13 cellular contexts compared by ENCODE assay signal in the genomic region with DNA sequence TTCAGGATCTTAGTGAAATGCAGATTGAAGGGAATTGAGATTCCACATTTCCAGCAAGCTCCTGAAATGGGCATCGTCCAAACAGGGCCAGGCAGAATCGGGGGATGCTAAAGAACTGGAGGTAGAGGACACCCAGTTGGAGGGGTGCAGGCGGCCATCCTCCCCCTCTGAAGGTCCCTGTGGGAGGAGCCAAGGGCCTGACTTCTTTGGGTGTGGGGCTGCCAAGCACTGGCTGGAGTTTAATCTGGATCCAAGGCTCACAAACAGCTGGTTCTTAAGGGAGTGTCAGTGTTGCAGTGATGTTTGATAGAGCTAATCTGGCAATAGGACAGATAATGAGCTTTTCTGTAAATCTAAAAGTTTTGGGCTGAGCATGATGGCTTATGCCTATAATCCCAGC. TPM values are rescaled to one million over a fixed set of nuclear protein-coding genes. Genes with fewer than 3 reads are reported as not detected.
DNase-seq lines count a peak whose midpoint lies in the region; ATAC-seq, FAIRE-seq and TF ChIP-seq lines count a peak whose summit lies in the region.
"Had no signal": no experiment of that assay in that cellular context is flagged by ENCODE, and none has a peak within 500 bp of the region (broad histone marks: within the 10 kb centered on the region; RNA-seq: fewer than 3 reads in every experiment).

No MANE protein-coding gene starts in this region.

- H3K4me3 ChIP-seq in OCI-LY7 (ENCODE audit: low read depth, low read length, poor library complexity, severe bottlenecking) (no peak overlapping the region), GM12878 (no peak overlapping the region), left lung (no peak overlapping the region), subcutaneous abdominal adipose tissue (ENCODE audit: low read depth in 1 of 5, low read length in 5 of 5) (peak overlapping the region in 1 of 5 donors; percentile 5)

- CTCF ChIA-PET in OCI-LY7 (lab: Charles Lee; ENCODE audit: unreplicated experiment): interaction anchor here (0.8 kb wide), 1 partner anchor 10 kb away, joined by 4 read pairs; no protein-coding TSS in a partner anchor
- CTCF ChIA-PET in GM12878 (lab: Yijun Ruan, JAX): interaction anchor here (1.0 to 21.5 kb wide), 8 partner anchors 9 to 56 kb away, joined by 3 to 402 read pairs (median 5); no protein-coding TSS in a partner anchor

- no peak for TF ChIP-seq POLR2A in GM12878 (IDR thresholded peaks at IDR 0.05; ENCODE audit: low read depth, low read length)

- H4K20me1 ChIP-seq in OCI-LY7 (ENCODE audit: insufficient read depth, low read length) (no peaks in the 10 kb centered on the region), GM12878 (ENCODE audit: control insufficient read depth, insufficient read depth) (no peaks in the 10 kb centered on the region; the same call in 1 of the 2 replicates)

- no peaks in the 10 kb centered on the region for H3K9me3 ChIP-seq in OCI-LY7 (ENCODE audit: low read length)
- peaks cover 13% of the 10 kb centered on the region; the same call in 2 of the 3 replicates for H3K9me3 ChIP-seq in GM12878 (replicated peaks; ENCODE audit: control insufficient read depth, insufficient read depth, low read length)
- H3K9me3 ChIP-seq in left lung: no peaks in the 10 kb centered on the region
- H3K9me3 ChIP-seq in subcutaneous abdominal adipose tissue (ENCODE audit: control insufficient read depth in 5 of 5, low read length in 5 of 5): peaks cover 0 to 4% (median 0%) of the 10 kb centered on the region in 5 donors

- no peak for TF ChIP-seq RAD21 in GM12878 (IDR thresholded peaks at IDR 0.05; ENCODE audit: insufficient read depth, low read depth, low read length)

- DNase-seq in OCI-LY7 (ENCODE audit: low spot score) (no peak), GM12878 (ENCODE audit: low read depth, low spot score) (no peak), left lung (no peak), T1000 (lab: John Stamatoyannopoulos, UW) (no peak), C1 segment of cervical spinal cord (lab: John Stamatoyannopoulos, UW) (no peak)
- DNase-seq in stimulated activated naive CD4-positive, alpha-beta T cell treated with Interleukin-2 at 50 U/mL for 16 hours (lab: John Stamatoyannopoulos, UW): no peak
- DNase-seq: DMS79 treated with DMSO at 0.1 percent for 48 hours, MV-4-11, posterior cingulate gyrus had no signal

- peaks cover 59% of the 10 kb centered on the region for H3K36me3 ChIP-seq in OCI-LY7 (ENCODE audit: insufficient read depth, low read length)
- H3K36me3 ChIP-seq in GM12878 (ENCODE audit: control insufficient read depth in 2 of 2, insufficient read depth in 2 of 2, low read length in 1 of 2): peaks cover 3 to 6% of the 10 kb centered on the region in 2 experiments; a peak in 3 of 4 replicates
- H3K36me3 ChIP-seq in left lung: peaks cover 0 to 28% of the 10 kb centered on the region in 2 donors
- peaks cover 0 to 38% (median 21%) of the 10 kb centered on the region in 5 donors for H3K36me3 ChIP-seq in subcutaneous abdominal adipose tissue (ENCODE audit: control insufficient read depth in 5 of 5, insufficient read depth in 5 of 5, low read length in 5 of 5)

- 100% methylated on average over 3 of the region's 3 CpGs for WGBS in GM12878 (ENCODE audit: insufficient coverage, insufficient replicate concordance, low lambda C conversion rate, missing lambda C conversion rate)

- ATAC-seq in GM12878: no peak
- ATAC-seq in left lung: no peak

- H3K27me3 ChIP-seq in GM12878 (replicated peaks in 1 of 2; ENCODE audit: control insufficient read depth in 2 of 2, insufficient read depth in 2 of 2, low read length in 1 of 2): no peaks in the 10 kb centered on the region
- H3K27me3 ChIP-seq in left lung: no peaks in the 10 kb centered on the region
- H3K27me3 ChIP-seq in subcutaneous abdominal adipose tissue (ENCODE audit: control insufficient read depth in 5 of 5, insufficient read depth in 4 of 5, low read length in 5 of 5): no peaks in the 10 kb centered on the region

- no peak for TF ChIP-seq CTCF in OCI-LY7 (conservative IDR thresholded peaks at IDR 0.05; ENCODE audit: low read length)
- TF ChIP-seq CTCF in GM12878 (IDR thresholded peaks at IDR 0.05 in 2 of 3, conservative IDR thresholded peaks at IDR 0.05 in 1 of 3; ENCODE audit: control insufficient read depth in 2 of 3, extremely low read depth in 1 of 3, insufficient read depth in 1 of 3, low read depth in 3 of 3, low read length in 3 of 3): no peak
- no peak for TF ChIP-seq CTCF in left lung (IDR thresholded peaks at IDR 0.05)

- no peak for FAIRE-seq in GM12878 (lab: Jason Lieb, UNC)
- FAIRE-seq: frontal cortex, urothelium cell line had no signal

- H3K9ac ChIP-seq in GM12878 (ENCODE audit: control insufficient read depth, insufficient read depth, low read length): 0 out of 2 replicates have a peak overlapping the region, but pooled peaks have one; percentile 15
- H3K9ac ChIP-seq in subcutaneous abdominal adipose tissue (ENCODE audit: low read length in 5 of 5): peak overlapping the region; percentile 4 to 68 (median 26)

- in situ Hi-C loops in GM12878 (cut with MboI): no loop called here

- 0 out of 2 replicates have a peak overlapping the region, but pooled peaks have one; percentile 71 for H3K4me2 ChIP-seq in OCI-LY7 (ENCODE audit: low read length)
- no peak overlapping the region; the same call in 1 of the 2 replicates for H3K4me2 ChIP-seq in GM12878 (ENCODE audit: control insufficient read depth, insufficient read depth)

- BruUV-seq in OCI-LY7 (replicated peaks; lab: Mats Ljungman, UMichigan) (no TSS peak), GM12878 (replicated peaks; lab: Mats Ljungman, UMichigan) (no TSS peak)

- no peak for TF ChIP-seq EP300 in GM12878 (IDR thresholded peaks at IDR 0.05; ENCODE audit: borderline replicate concordance in 1 of 2, control insufficient read depth in 1 of 2, low read depth in 2 of 2, low read length in 2 of 2)

- H3K4me1 ChIP-seq in OCI-LY7 (ENCODE audit: insufficient read depth, low read length, poor library complexity, severe bottlenecking) (peaks cover 65% of the 10 kb centered on the region), GM12878 (ENCODE audit: control insufficient read depth, insufficient read depth, low read length) (peaks cover 51% of the 10 kb centered on the region), left lung (peaks cover 29 to 88% of the 10 kb centered on the region in 2 donors), subcutaneous abdominal adipose tissue (ENCODE audit: control insufficient read depth in 5 of 5, insufficient read depth in 5 of 5, low read length in 5 of 5) (peaks cover 18 to 77% (median 74%) of the 10 kb centered on the region in 5 donors)

- H3K79me2 ChIP-seq in OCI-LY7 (ENCODE audit: insufficient read depth, low read depth, low read length) (peaks cover 78% of the 10 kb centered on the region), GM12878 (ENCODE audit: control insufficient read depth, insufficient read depth, low read length) (peaks cover 50% of the 10 kb centered on the region)

- POLR2A ChIA-PET in OCI-LY7 (lab: Charles Lee): interaction anchor here (0.7 to 1.7 kb wide), 5 partner anchors 12 to 25 kb away, joined by 3 to 9 read pairs (median 6); no protein-coding TSS in a partner anchor
- POLR2A ChIA-PET in GM12878 (lab: Charles Lee): interaction anchor here (0.5 to 12.9 kb wide), 7 partner anchors 9 to 26 kb away, joined by 3 to 190 read pairs (median 4); a partner anchor contains a TSS

- SMC1A ChIA-PET in GM12878 (lab: Charles Lee; ENCODE audit: uncharacterized antibody, unreplicated experiment): interaction anchor here (0.7 to 36.0 kb wide), 9 partner anchors 9 to 31 kb away, joined by 3 to 1038 read pairs (median 5); no protein-coding TSS in a partner anchor

- H3K27ac ChIP-seq in OCI-LY7 (ENCODE audit: low read depth, low read length, poor library complexity, severe bottlenecking) (no peak overlapping the region), GM12878 (ENCODE audit: control insufficient read depth, insufficient read depth) (peak overlapping the region; percentile 87; the same call in 1 of the 2 replicates), left lung (peak overlapping the region; percentile 13 to 98), subcutaneous abdominal adipose tissue (ENCODE audit: low read depth, low read length) (peak overlapping the region; percentile 98)
- H3K27ac ChIP-seq: HL-60 had no signal

- H2AFZ ChIP-seq in OCI-LY7 (ENCODE audit: low read length) (no peak overlapping the region), GM12878 (ENCODE audit: control insufficient read depth, low read depth, low read length) (no peak overlapping the region)

- intact Hi-C loops in OCI-LY7 (cut with micrococcal nuclease; ENCODE audit: unreplicated experiment) (no loop called here), GM12878 (cut with micrococcal nuclease; ENCODE audit: unreplicated experiment) (no loop called here), left lung (cut with DNase I) (no loop called here)

- H3K9me2 ChIP-seq in OCI-LY7 (ENCODE audit: insufficient read depth, low read length): no peaks in the 10 kb centered on the region

- RAD21 ChIA-PET in GM12878 (lab: Charles Lee; ENCODE audit: unreplicated experiment): interaction anchor here (1.3 to 21.4 kb wide), 4 partner anchors 13 to 27 kb away, joined by 3 to 412 read pairs (median 77); no protein-coding TSS in a partner anchor

TF ChIP-seq in GM12878, 131 proteins besides CTCF, POLR2A, EP300 and RAD21 (continues in another document):
- TF ChIP-seq TAF1 (IDR thresholded peaks at IDR 0.05; ENCODE audit: borderline replicate concordance, low read depth, low read length) (no peak), STAT3 (IDR thresholded peaks at IDR 0.05; ENCODE audit: low read depth, low read length) (no peak), FOXK2 (IDR thresholded peaks at IDR 0.05) (no peak), ZNF384 (IDR thresholded peaks at IDR 0.05; ENCODE audit: borderline replicate concordance, low read depth, low read length) (no peak)

RNA-seq across cellular contexts. Expression of a gene that starts 20.8 kb away (rescaled TPM):
- 15.5 and 17.0 TPM in 2 replicates for total RNA-seq in OCI-LY7 (2014; rRNA removed; shearing (Covaris generic))
- total RNA-seq in OCI-LY7 (2022): 33.4 and 33.6 TPM in 2 replicates
- total RNA-seq in GM12878 (2013; cell fraction: nucleolus; rRNA removed): 100 and 110 TPM in 2 replicates
- 12.5 and 13.3 TPM in 2 replicates for total RNA-seq in GM12878 (2014; rRNA removed)
- 8.0 and 8.1 TPM in 2 replicates for total RNA-seq in GM12878 (2014; rRNA removed; fragmentation: Illumina TruSeq; extraction: Trizol)
- 30.0 and 31.7 TPM in 2 replicates for total RNA-seq in GM12878 (2021)
- 7.3 TPM for polyA plus RNA-seq in GM12878 (2011; ENCODE audit: low read depth)
- 18.8 and 27.8 TPM in 2 replicates for polyA plus RNA-seq in GM12878 (2011; rRNA removed)
- 31.9 and 34.2 TPM in 2 replicates for polyA plus RNA-seq in GM12878 (2011; cell fraction: cytosol; rRNA removed)
- 45.1 and 52.6 TPM in 2 replicates for polyA plus RNA-seq in GM12878 (2011; cell fraction: nucleus; rRNA removed)
- 11.9 and 19.2 TPM in 2 replicates for polyA plus RNA-seq in GM12878 (2012)
- polyA plus RNA-seq in GM12878 (2014; fragmentation: Illumina TruSeq; extraction: Trizol): 8.6 and 16.9 TPM in 2 replicates
- 1 to 10 TPM; 2.5 to 2.6 TPM for polyA plus RNA-seq in GM12878 (2014; fragmentation: Nextera tagmentation; extraction: Ambion mirVana)
- 21.1 and 23.3 TPM in 2 replicates for polyA plus RNA-seq in GM12878 (2014; rRNA removed)
- polyA plus RNA-seq in GM12878 (2016; fragmentation: Nextera tagmentation; extraction: Ambion mirVana): 10 to 100 TPM; 19.0 to 22.0 TPM
- polyA minus RNA-seq in GM12878 (2011; rRNA and poly(A)+ RNA removed): 21.3 and 31.5 TPM in 2 replicates
- polyA minus RNA-seq in GM12878 (2011; cell fraction: cytosol; rRNA and poly(A)+ RNA removed): 8.9 and 10.2 TPM in 2 replicates
- polyA minus RNA-seq in GM12878 (2011; cell fraction: nucleus; rRNA and poly(A)+ RNA removed): 17.2 and 26.6 TPM in 2 replicates
- total RNA-seq in left lung: 100 to 1,000 TPM; 116 to 158 TPM
